1 cellular context compared by ENCODE assay signal in genomic region chr6:34518669-34519365, GRCh38.
TF ChIP-seq lines count a peak whose summit lies in the region.

No MANE protein-coding gene starts in this region.

TF ChIP-seq in WTC11, 78 proteins besides CTCF, POLR2A, EP300 and RAD21 (continued from another document):
- TF ChIP-seq, protein P1, sequence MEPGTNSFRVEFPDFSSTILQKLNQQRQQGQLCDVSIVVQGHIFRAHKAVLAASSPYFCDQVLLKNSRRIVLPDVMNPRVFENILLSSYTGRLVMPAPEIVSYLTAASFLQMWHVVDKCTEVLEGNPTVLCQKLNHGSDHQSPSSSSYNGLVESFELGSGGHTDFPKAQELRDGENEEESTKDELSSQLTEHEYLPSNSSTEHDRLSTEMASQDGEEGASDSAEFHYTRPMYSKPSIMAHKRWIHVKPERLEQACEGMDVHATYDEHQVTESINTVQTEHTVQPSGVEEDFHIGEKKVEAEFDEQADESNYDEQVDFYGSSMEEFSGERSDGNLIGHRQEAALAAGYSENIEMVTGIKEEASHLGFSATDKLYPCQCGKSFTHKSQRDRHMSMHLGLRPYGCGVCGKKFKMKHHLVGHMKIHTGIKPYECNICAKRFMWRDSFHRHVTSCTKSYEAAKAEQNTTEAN (CRISPR knock-in tag; IDR thresholded peaks at IDR 0.05) = no peak
- no peak for TF ChIP-seq ZNF423 (CRISPR knock-in tag; IDR thresholded peaks at IDR 0.05)
TF ChIP-seq in WTC11: peak in this region for 0.
